In genomic region chr20:57190536-57191265, GRCh38 we compare ENCODE assay signal across 20 cellular contexts.
DNase-seq lines count a peak whose midpoint lies in the region; ATAC-seq and TF ChIP-seq lines count a peak whose summit lies in the region.
"Had no signal": no experiment of that assay in that cellular context is flagged by ENCODE, and none has a peak within 500 bp of the region (broad histone marks: within the 10 kb centered on the region; RNA-seq: fewer than 3 reads in every experiment).

No MANE protein-coding gene starts in this region.

- no peak for TF ChIP-seq POLR2A in erythroblast (IDR thresholded peaks at IDR 0.05; ENCODE audit: low read length)
- no peak for TF ChIP-seq POLR2A in body of pancreas (IDR thresholded peaks at IDR 0.05)

- H3K4me2 ChIP-seq in MM.1S (ENCODE audit: low read depth, low read length): no peak overlapping the region

- TF ChIP-seq CTCF in RWPE2 (IDR thresholded peaks at IDR 0.05; ENCODE audit: poor library complexity, severe bottlenecking) (no peak), body of pancreas (IDR thresholded peaks at IDR 0.05) (no peak), MM.1S (IDR thresholded peaks at IDR 0.05; ENCODE audit: low read length) (no peak)

- H3K9me3 ChIP-seq in RWPE2 (ENCODE audit: severe bottlenecking) (no peaks in the 10 kb centered on the region), body of pancreas (no peaks in the 10 kb centered on the region), MM.1S (replicated peaks; ENCODE audit: insufficient read depth, low read length) (no peaks in the 10 kb centered on the region)
- H3K9me3 ChIP-seq: pancreas, transverse colon had no signal

- H3K9me2 ChIP-seq in MM.1S (replicated peaks; ENCODE audit: insufficient read depth, low read length): no peaks in the 10 kb centered on the region

- no peaks in the 10 kb centered on the region for H4K20me1 ChIP-seq in MM.1S (ENCODE audit: insufficient read depth, low read length)

- H3K36me3 ChIP-seq in RWPE2 (ENCODE audit: low read depth) (no peaks in the 10 kb centered on the region), body of pancreas (replicated peaks in 1 of 2; ENCODE audit: insufficient read depth in 1 of 2, low read depth in 2 of 2) (no peaks in the 10 kb centered on the region), MM.1S (replicated peaks; ENCODE audit: insufficient read depth, low read length) (no peaks in the 10 kb centered on the region)
- H3K36me3 ChIP-seq: pancreas, transverse colon had no signal

- DNase-seq in COLO829 (ENCODE audit: low spot score) (peak; percentile 53), HT-29 (ENCODE audit: low spot score) (peak; percentile 15), RWPE2 (ENCODE audit: low spot score) (no peak), kidney tubule cell (ENCODE audit: low spot score) (peak; percentile 5), erythroblast (lab: John Stamatoyannopoulos, UW) (no peak), GOT3 (lab: John Stamatoyannopoulos, UW) (no peak), body of pancreas (no peak), MM.1S (no peak)
- DNase-seq: activated CD4-positive, CD25-positive, alpha-beta regulatory T cell treated with anti-CD3 and anti-CD28 coated beads, Interleukin-2, amount 50 U/mL, for 72 hours; AML-193; cortex of kidney; foreskin fibroblast; hippocampal formation; naive B cell; NCI-H1417; pancreas; T-helper 9 cell; transverse colon had no signal

- H3K4me3 ChIP-seq in RWPE2 (ENCODE audit: severe bottlenecking) (no peak overlapping the region), body of pancreas (no peak overlapping the region), MM.1S (ENCODE audit: low read length) (no peak overlapping the region)
- H3K4me3 ChIP-seq: pancreas, transverse colon had no signal

- no peaks in the 10 kb centered on the region for H3K27me3 ChIP-seq in RWPE2 (ENCODE audit: insufficient read depth, poor library complexity, severe bottlenecking)
- H3K27me3 ChIP-seq in body of pancreas: no peaks in the 10 kb centered on the region
- peaks cover 11% of the 10 kb centered on the region for H3K27me3 ChIP-seq in MM.1S (replicated peaks; ENCODE audit: insufficient read depth, low read length)
- H3K27me3 ChIP-seq: pancreas, transverse colon had no signal

- 88 to 90% methylated on average over 14 to 17 of the region's 17 CpGs for WGBS in body of pancreas, 2 donors

- ATAC-seq in RWPE2 (ENCODE audit: low read depth) (peak; percentile 72), body of pancreas (no peak)
- ATAC-seq: pancreas; sciatic nerve; stimulated activated memory B cell treated with anti-CD40 and anti-IgM and Interleukin-4, amounts not matched to agents 10 μg/mL and 1 μg/mL and 100 μg/mL, for 72 hours had no signal

- no peaks in the 10 kb centered on the region for H3F3A ChIP-seq in MM.1S (ENCODE audit: insufficient read depth, low read length)

- no peaks in the 10 kb centered on the region for H3K79me2 ChIP-seq in MM.1S (ENCODE audit: low read length)

- intact Hi-C loops in body of pancreas (cut with DNase I): no loop called here

- peaks cover 3% of the 10 kb centered on the region for H3K4me1 ChIP-seq in RWPE2 (ENCODE audit: insufficient read depth, poor library complexity, severe bottlenecking)
- no peaks in the 10 kb centered on the region for H3K4me1 ChIP-seq in body of pancreas
- no peaks in the 10 kb centered on the region for H3K4me1 ChIP-seq in MM.1S (ENCODE audit: low read length)
- H3K4me1 ChIP-seq: pancreas, transverse colon had no signal

- no peak overlapping the region for H2AFZ ChIP-seq in MM.1S (ENCODE audit: low read length)

- H3K9ac ChIP-seq in MM.1S (ENCODE audit: low read length): no peak overlapping the region

- H3K27ac ChIP-seq in RWPE2 (ENCODE audit: poor library complexity, severe bottlenecking): no peak overlapping the region
- H3K27ac ChIP-seq in body of pancreas: no peak overlapping the region
- no peak overlapping the region for H3K27ac ChIP-seq in MM.1S (ENCODE audit: low read length)
- H3K27ac ChIP-seq: pancreas, transverse colon had no signal

Comparison
In these comparisons a context has a peak if more than half of its experiments do, and no peak if none do; other contexts are left out.
1. DNase-seq: peak in COLO829 (single experiment), HT-29 (single experiment) and kidney tubule cell (single experiment); none in RWPE2 (single experiment), erythroblast (0 of 2), GOT3 (single experiment), body of pancreas (0 of 4) and MM.1S (single experiment).